17 cellular contexts compared by ENCODE assay signal in genomic region chr11:84260862-84261261, GRCh38.
"Had no signal": no experiment of that assay in that cellular context is flagged by ENCODE, and none has a peak within 500 bp of the region (broad histone marks: within the 10 kb centered on the region; RNA-seq: fewer than 3 reads in every experiment).

No MANE protein-coding gene starts in this region.

- H3K9me3 ChIP-seq: pancreas, transverse colon had no signal

- H3K36me3 Mint-ChIP-seq: activated CD8-positive, alpha-beta memory T cell treated with anti-CD3 and anti-CD28 coated beads, Interleukin-2, amount 10 ng/mL, durations not matched to agents 7 days and 5 days; activated naive CD4-positive, alpha-beta T cell treated with anti-CD3 and anti-CD28 coated beads, Interleukin-2, amount 50 U/mL, for 24 hours; naive B cell had no signal

- H3K9me3 Mint-ChIP-seq: activated B cell treated with CpG ODN at 0.5 μM for 24 hours had no signal

- H3K4me3 ChIP-seq: cardiac muscle cell, hepatocyte, pancreas, smooth muscle cell, transverse colon had no signal

- H3K27me3 ChIP-seq: cardiac muscle cell, hepatocyte, pancreas, transverse colon had no signal

- H3K27ac Mint-ChIP-seq: activated B cell treated with CpG ODN at 0.5 μM for 24 hours; activated CD8-positive, alpha-beta memory T cell treated with anti-CD3 and anti-CD28 coated beads, Interleukin-2, amount 10 ng/mL, durations not matched to agents 7 days and 5 days; activated naive CD4-positive, alpha-beta T cell treated with anti-CD3 and anti-CD28 coated beads, Interleukin-2, amount 50 U/mL, for 24 hours; activated T-cell treated with anti-CD3 and anti-CD28 coated beads, Interleukin-2, amount 50 U/mL, for 24 hours; naive B cell; T-helper 17 cell had no signal

- H3K36me3 ChIP-seq: cardiac muscle cell, pancreas, transverse colon had no signal

- H3K27ac ChIP-seq: cardiac muscle cell, hepatocyte, pancreas, transverse colon had no signal

- ATAC-seq: activated CD8-positive, alpha-beta memory T cell treated with anti-CD3 and anti-CD28 coated beads, Interleukin-2, amount 10 ng/mL, durations not matched to agents 7 days and 5 days; left colon; pancreas; T-helper 17 cell had no signal

- DNase-seq: activated B cell treated with CpG ODN at 0.5 μM for 24 hours; activated CD4-positive, alpha-beta T cell treated with anti-CD3 and anti-CD28 coated beads, Interleukin-2, amount 50 U/mL, for 1 hour; activated CD8-positive, alpha-beta memory T cell treated with anti-CD3 and anti-CD28 coated beads, Interleukin-2, amount 10 ng/mL, durations not matched to agents 7 days and 5 days; activated effector memory CD4-positive, alpha-beta T cell treated with Interleukin-2 at 50 U/mL for 16 hours; activated T-cell treated with anti-CD3 and anti-CD28 coated beads, Interleukin-2, amount 50 U/mL, for 24 hours; amygdala; cortex of kidney; effector memory CD4-positive, alpha-beta T cell; left colon; naive B cell; pancreas; T-helper 17 cell; transverse colon had no signal

- H3K4me1 ChIP-seq: pancreas, transverse colon had no signal
